18 cellular contexts compared by ENCODE assay signal in genomic region chr5:8585230-8586018, GRCh38.
DNase-seq lines count a peak whose midpoint lies in the region; ATAC-seq and TF ChIP-seq lines count a peak whose summit lies in the region.
"Had no signal": no experiment of that assay in that cellular context is flagged by ENCODE, and none has a peak within 500 bp of the region (broad histone marks: within the 10 kb centered on the region; RNA-seq: fewer than 3 reads in every experiment).

No MANE protein-coding gene starts in this region.

- ATAC-seq in SK-N-SH treated with all-trans-retinoic acid at 6 μM for 48 hours, result peak; percentile 48; the same call in 1 of the 3 replicates
- no peak for ATAC-seq in GM21723 (IDR thresholded peaks at IDR 0.05; ENCODE audit: unreplicated experiment)

- H3K4me3 ChIP-seq in fibroblast of villous mesenchyme (ENCODE audit: low read depth, low read length) (no peak overlapping the region), retinal pigment epithelial cell (ENCODE audit: low read length) (no peak overlapping the region), MG63 (no peak overlapping the region)

- no peaks in the 10 kb centered on the region for H3K36me3 ChIP-seq in MG63

- DNase-seq in NCI-H748 (lab: John Stamatoyannopoulos, UW; ENCODE audit: unreplicated experiment) (peak; percentile 35), NCI-H748 treated with DMSO at 0.1 percent for 48 hours (lab: John Stamatoyannopoulos, UW) (no peak), fibroblast of villous mesenchyme (ENCODE audit: low read depth) (no peak), retinal pigment epithelial cell (ENCODE audit: low read depth) (no peak), AG08395 (ENCODE audit: low spot score) (no peak), MG63 (no peak)
- DNase-seq: activated CD4-positive, alpha-beta T cell treated with anti-CD3 and anti-CD28 coated beads for 48 hours; activated effector memory CD4-positive, alpha-beta T cell treated with Interleukin-2 at 50 U/mL for 16 hours; CD4-positive, alpha-beta T cell; effector CD8-positive, alpha-beta T cell; GOT3; hypothalamus; KBM-7; NCI-H1092 treated with DMSO at 0.1 percent for 48 hours; NCI-H774; stimulated activated CD4-positive, alpha-beta T cell treated with anti-CD3 and anti-CD28 coated beads, Interleukin-12 subunit alpha, Interleukin-12 subunit beta, amount 100 ng/mL, for 4 hours had no signal

- TF ChIP-seq CTCF in fibroblast of villous mesenchyme (IDR thresholded peaks at IDR 0.05; ENCODE audit: insufficient read depth, low read depth, low read length), result peak; percentile 22
- peak; percentile 23 for TF ChIP-seq CTCF in retinal pigment epithelial cell (conservative IDR thresholded peaks at IDR 0.05; ENCODE audit: low read depth, low read length)

- H3K27me3 ChIP-seq in MG63, result no peaks in the 10 kb centered on the region

- no peaks in the 10 kb centered on the region for H3K9me3 ChIP-seq in MG63

TF ChIP-seq in SK-N-SH treated with all-trans-retinoic acid at 6 μM for 48 hours, 23 proteins besides CTCF, POLR2A, EP300 and RAD21:
- no peak for TF ChIP-seq CSDC2 (CRISPR knock-in tag; IDR thresholded peaks at IDR 0.05)
- TF ChIP-seq ZNF8 (CRISPR knock-in tag; IDR thresholded peaks at IDR 0.05), result peak; percentile 6; the same call in 1 of the 2 replicates
- TF ChIP-seq PATZ1 (CRISPR knock-in tag; IDR thresholded peaks at IDR 0.05; ENCODE audit: borderline replicate concordance), result no peak
- TF ChIP-seq ZFP3 (CRISPR knock-in tag; IDR thresholded peaks at IDR 0.05), result no peak
- TF ChIP-seq ZFP30 (CRISPR knock-in tag; IDR thresholded peaks at IDR 0.05), result no peak
- no peak for TF ChIP-seq SNAI2 (CRISPR knock-in tag; IDR thresholded peaks at IDR 0.05)
- no peak; the same call in 1 of the 2 replicates for TF ChIP-seq TSHZ2 (CRISPR knock-in tag; IDR thresholded peaks at IDR 0.05)
- peak; percentile 79 for TF ChIP-seq ISL1 (CRISPR knock-in tag; IDR thresholded peaks at IDR 0.05)
- no peak for TF ChIP-seq RARB (CRISPR knock-in tag; IDR thresholded peaks at IDR 0.05)
- no peak for TF ChIP-seq OSR1 (CRISPR knock-in tag; IDR thresholded peaks at IDR 0.05)
- no peak for TF ChIP-seq TOX (CRISPR knock-in tag; IDR thresholded peaks at IDR 0.05; ENCODE audit: borderline replicate concordance)
- TF ChIP-seq CSRNP3 (CRISPR knock-in tag; IDR thresholded peaks at IDR 0.05), result peak; percentile 68; the same call in 1 of the 2 replicates
- no peak for TF ChIP-seq ZNF565 (CRISPR knock-in tag; conservative IDR thresholded peaks at IDR 0.05; ENCODE audit: low read depth)
- no peak for TF ChIP-seq BACH2 (CRISPR knock-in tag; IDR thresholded peaks at IDR 0.05; ENCODE audit: borderline replicate concordance)
- TF ChIP-seq ARNTL (CRISPR knock-in tag; IDR thresholded peaks at IDR 0.05; ENCODE audit: borderline replicate concordance, low read depth), result no peak
- no peak for TF ChIP-seq CREB5 (CRISPR knock-in tag; IDR thresholded peaks at IDR 0.05; ENCODE audit: low read depth)
- TF ChIP-seq ESRRG (CRISPR knock-in tag; IDR thresholded peaks at IDR 0.05), result no peak
- TF ChIP-seq TCF4 (CRISPR knock-in tag; IDR thresholded peaks at IDR 0.05; ENCODE audit: borderline replicate concordance), result peak; percentile 94
- no peak for TF ChIP-seq ZC3H10 (CRISPR knock-in tag; IDR thresholded peaks at IDR 0.05)
- 0 out of 2 replicates have a peak, but pooled peaks have one; percentile 6 for TF ChIP-seq ZNF70 (CRISPR knock-in tag; IDR thresholded peaks at IDR 0.05)
- TF ChIP-seq POU6F1 (CRISPR knock-in tag; IDR thresholded peaks at IDR 0.05; ENCODE audit: borderline replicate concordance, low read depth), result no peak
